ENCODE assay signal across 1 cellular context in genomic region chr11:72103754-72104167, GRCh38.
TF ChIP-seq lines count a peak whose summit lies in the region.

No MANE protein-coding gene starts in this region.

TF ChIP-seq in HepG2, 621 proteins besides CTCF, POLR2A, EP300 and RAD21 (continued from another document and continues in another):
- no peak for TF ChIP-seq MNT (IDR thresholded peaks at IDR 0.05)
- TF ChIP-seq ZBTB14 (CRISPR knock-in tag; IDR thresholded peaks at IDR 0.05): no peak
- TF ChIP-seq MIER3 (CRISPR knock-in tag; IDR thresholded peaks at IDR 0.05; ENCODE audit: borderline replicate concordance): no peak
- no peak for TF ChIP-seq SNAPC4 (CRISPR knock-in tag; IDR thresholded peaks at IDR 0.05)
- TF ChIP-seq RCOR2 (CRISPR knock-in tag; IDR thresholded peaks at IDR 0.05): no peak
- no peak for TF ChIP-seq PBX3 (CRISPR knock-in tag; IDR thresholded peaks at IDR 0.05; ENCODE audit: borderline replicate concordance)
- TF ChIP-seq ZNF136 (CRISPR knock-in tag; IDR thresholded peaks at IDR 0.05; ENCODE audit: low read depth): peak; percentile 52; the same call in 1 of the 2 replicates
- TF ChIP-seq TAF1 (CRISPR knock-in tag; IDR thresholded peaks at IDR 0.05): no peak
- TF ChIP-seq PREB (CRISPR knock-in tag; IDR thresholded peaks at IDR 0.05): no peak
- peak; percentile 9; the same call in 1 of the 2 replicates for TF ChIP-seq MED1 (CRISPR knock-in tag; IDR thresholded peaks at IDR 0.05)
- no peak for TF ChIP-seq MLXIP (CRISPR knock-in tag; IDR thresholded peaks at IDR 0.05; ENCODE audit: borderline replicate concordance)
- no peak for TF ChIP-seq ZNF879 (CRISPR knock-in tag; IDR thresholded peaks at IDR 0.05)
- 0 out of 2 replicates have a peak, but pooled peaks have one; percentile 12 for TF ChIP-seq ZC3H4 (CRISPR knock-in tag; IDR thresholded peaks at IDR 0.05; ENCODE audit: borderline replicate concordance)
- no peak for TF ChIP-seq ZSCAN9 (CRISPR knock-in tag; IDR thresholded peaks at IDR 0.05; ENCODE audit: borderline replicate concordance)
- TF ChIP-seq RFXAP (CRISPR knock-in tag; IDR thresholded peaks at IDR 0.05; ENCODE audit: borderline replicate concordance): no peak
- TF ChIP-seq POGK (CRISPR knock-in tag; conservative IDR thresholded peaks at IDR 0.05): 0 out of 2 replicates have a peak, but pooled peaks have one; percentile 21
- TF ChIP-seq EHMT2 (IDR thresholded peaks at IDR 0.05; ENCODE audit: borderline replicate concordance, low read depth, low read length): no peak
- TF ChIP-seq REXO4 (CRISPR knock-in tag; IDR thresholded peaks at IDR 0.05; ENCODE audit: borderline replicate concordance): no peak
- no peak for TF ChIP-seq ATF6 (CRISPR knock-in tag; conservative IDR thresholded peaks at IDR 0.05)
- 0 out of 2 replicates have a peak, but pooled peaks have one; percentile 10 for TF ChIP-seq NFAT5 (CRISPR knock-in tag; IDR thresholded peaks at IDR 0.05)
- peak; percentile 4; the same call in 1 of the 2 replicates for TF ChIP-seq SP4 (CRISPR knock-in tag; IDR thresholded peaks at IDR 0.05)
- no peak for TF ChIP-seq JUN (CRISPR knock-in tag; IDR thresholded peaks at IDR 0.05)
- TF ChIP-seq ZFP37 (CRISPR knock-in tag; IDR thresholded peaks at IDR 0.05; ENCODE audit: borderline replicate concordance): no peak
- TF ChIP-seq ZBTB49 (CRISPR knock-in tag; IDR thresholded peaks at IDR 0.05; ENCODE audit: borderline replicate concordance): no peak
- no peak for TF ChIP-seq ZSCAN21 (CRISPR knock-in tag; IDR thresholded peaks at IDR 0.05; ENCODE audit: borderline replicate concordance)
- no peak; the same call in 1 of the 2 replicates for TF ChIP-seq ZFP90 (CRISPR knock-in tag; IDR thresholded peaks at IDR 0.05; ENCODE audit: borderline replicate concordance)
